9 cellular contexts compared by ENCODE assay signal in the genomic region with DNA sequence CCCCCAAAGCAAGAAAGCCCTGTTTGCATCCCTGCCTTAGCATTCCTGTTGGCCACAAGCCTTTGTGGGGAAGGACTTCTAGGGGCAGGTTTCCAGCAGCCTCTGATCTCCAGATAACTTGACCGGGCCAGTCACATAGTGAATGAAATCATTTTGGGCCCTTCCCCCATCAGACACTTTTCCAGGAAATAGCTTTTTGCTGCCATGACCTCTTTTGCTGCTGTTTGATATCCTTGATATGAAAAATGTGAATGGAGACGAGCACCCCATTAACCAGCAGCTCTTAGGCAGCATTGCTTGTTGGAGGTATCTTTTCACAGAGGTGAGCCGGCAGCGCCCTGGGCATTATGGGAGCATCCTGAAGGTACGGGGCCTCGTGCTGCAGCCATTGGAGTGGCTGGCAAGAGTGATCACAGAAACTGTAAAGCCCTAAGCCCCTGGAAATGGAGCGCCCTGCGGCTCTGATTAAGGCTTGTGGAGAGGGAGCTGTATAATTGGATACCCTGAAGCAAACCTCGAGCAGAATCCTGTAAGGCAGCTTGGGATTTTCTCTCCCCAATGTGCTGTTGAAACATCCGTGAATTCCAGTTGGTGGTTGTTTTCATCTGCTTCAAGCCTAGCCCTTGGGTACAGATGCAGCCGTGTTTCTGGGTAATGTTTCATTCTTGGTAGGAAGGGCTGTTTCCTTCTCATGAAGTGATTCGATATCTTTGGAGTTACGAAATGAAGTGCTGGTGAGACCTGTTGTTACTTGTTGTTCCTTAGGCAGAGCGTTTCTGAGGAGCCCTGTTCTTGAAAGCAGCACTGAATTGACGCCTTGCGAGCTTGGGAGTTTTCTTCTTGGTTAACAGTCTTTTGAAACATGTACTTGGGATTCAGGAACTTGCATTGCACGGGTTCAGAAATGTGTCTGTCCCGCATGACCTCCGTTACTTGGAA.
DNase-seq lines count a peak whose midpoint lies in the region; ATAC-seq, FAIRE-seq and TF ChIP-seq lines count a peak whose summit lies in the region.
"Had no signal": no experiment of that assay in that cellular context is flagged by ENCODE, and none has a peak within 500 bp of the region (broad histone marks: within the 10 kb centered on the region; RNA-seq: fewer than 3 reads in every experiment).

No MANE protein-coding gene starts in this region.

- in situ Hi-C loops in HepG2 (cut with HindIII; ENCODE audit: extremely low pct_ligation_motif_present, low pct_unique_long_range_greater_than_20kb): no loop called here
- in situ Hi-C loops in brain microvascular endothelial cell (cut with HindIII; ENCODE audit: low pct_ligation_motif_present, low sequenced_read_pairs): no loop called here

- POLR2A ChIA-PET in HepG2 (lab: Yijun Ruan, JAX): no interaction called here

- peak; percentile 33 for TF ChIP-seq POLR2A in right lobe of liver (IDR thresholded peaks at IDR 0.05)
- TF ChIP-seq POLR2A in HepG2 (IDR thresholded peaks at IDR 0.05; ENCODE audit: insufficient read depth in 1 of 2, low read depth in 2 of 2, low read length in 2 of 2): no peak

- 79% methylated on average over 14 of the region's 19 CpGs for WGBS in right lobe of liver (ENCODE audit: insufficient coverage, low coverage, low lambda C conversion rate, missing lambda C conversion rate)
- WGBS in HepG2 (ENCODE audit: low lambda C conversion rate): 51% methylated on average over 16 of the region's 19 CpGs

- DNase-seq in right lobe of liver (no peak), HepG2 (ENCODE audit: low spot score) (no peak), brain microvascular endothelial cell (peak; percentile 23), left lobe of liver (ENCODE audit: low spot score) (no peak), GM19239 (ENCODE audit: insufficient read length, low spot score) (no peak)
- no peak for DNase-seq in activated CD4-positive, alpha-beta T cell treated with anti-CD3 and anti-CD28 coated beads, Interleukin-2, amount 50 U/mL, for 1 hour
- no peak for DNase-seq in stimulated activated CD4-positive, alpha-beta T cell treated with anti-CD3 and anti-CD28 coated beads, Interleukin-12 subunit alpha, Interleukin-12 subunit beta, amount 100 ng/mL, for 4 hours
- DNase-seq: CD4-positive, alpha-beta memory T cell had no signal

- TF ChIP-seq EP300 in HepG2 (IDR thresholded peaks at IDR 0.05; ENCODE audit: low read depth in 2 of 2, low read length in 2 of 2) (no peak), HepG2 (CRISPR knock-in tag; IDR thresholded peaks at IDR 0.05; ENCODE audit: borderline replicate concordance) (no peak)

- H4K20me1 ChIP-seq in HepG2 (ENCODE audit: insufficient read depth, low read length): no peaks in the 10 kb centered on the region

- TF ChIP-seq CTCF in right lobe of liver (IDR thresholded peaks at IDR 0.05) (no peak), HepG2 (CRISPR knock-in tag; IDR thresholded peaks at IDR 0.05) (no peak), brain microvascular endothelial cell (IDR thresholded peaks at IDR 0.05; ENCODE audit: low read depth, low read length, missing control alignments) (no peak)

- no peak for TF ChIP-seq RAD21 in HepG2 (CRISPR knock-in tag; IDR thresholded peaks at IDR 0.05)

- no peak for FAIRE-seq in HepG2 (lab: Jason Lieb, UNC)
- FAIRE-seq in GM19239 (lab: Jason Lieb, UNC): no peak

- CTCF ChIA-PET in HepG2 (lab: Yijun Ruan, JAX; ENCODE audit: low intra/inter-chr PET ratio, low total read pairs): no interaction called here

- ATAC-seq in right lobe of liver (peak; percentile 44 to 78 (median 54)), HepG2 (no peak), left lobe of liver (peak; percentile 29), HG03354 (IDR thresholded peaks at IDR 0.05; ENCODE audit: poor library complexity, severe bottlenecking, unreplicated experiment) (no peak)

- H3K4me1 ChIP-seq in right lobe of liver (peaks cover 0 to 9% (median 0%) of the 10 kb centered on the region in 4 donors), HepG2 (ENCODE audit: insufficient read depth, low read length) (no peaks in the 10 kb centered on the region)

- no TSS peak for BruUV-seq in HepG2 (replicated peaks; lab: Mats Ljungman, UMichigan)

- H3K27me3 ChIP-seq in right lobe of liver (no peaks in the 10 kb centered on the region), HepG2 (ENCODE audit: control insufficient read depth in 1 of 2, insufficient read depth in 2 of 2, low read length in 2 of 2) (no peaks in the 10 kb centered on the region), brain microvascular endothelial cell (replicated peaks) (no peaks in the 10 kb centered on the region)

- intact Hi-C loops in right lobe of liver (cut with DNase I) (no loop called here), HepG2 (cut with micrococcal nuclease; ENCODE audit: unreplicated experiment) (no loop called here)

- H3K4me3 ChIP-seq in right lobe of liver: no peak overlapping the region
- no peak overlapping the region for H3K4me3 ChIP-seq in HepG2 (replicated peaks in 1 of 3; ENCODE audit: insufficient read depth in 1 of 3, low read depth in 2 of 3, low read length in 3 of 3)
- no peak overlapping the region for H3K4me3 ChIP-seq in brain microvascular endothelial cell (ENCODE audit: low read depth, low read length)

- H3K4me2 ChIP-seq in HepG2 (ENCODE audit: low read depth, low read length): no peak overlapping the region

- no peaks in the 10 kb centered on the region for H3K79me2 ChIP-seq in HepG2 (ENCODE audit: insufficient read depth, low read length)

- H3K27ac ChIP-seq in right lobe of liver (peak overlapping the region in 1 of 3 donors; percentile 38), HepG2 (ENCODE audit: extremely low read length, insufficient read depth, low read length) (no peak overlapping the region), brain microvascular endothelial cell (peak overlapping the region; percentile 15)

- H3K36me3 ChIP-seq in right lobe of liver: no peaks in the 10 kb centered on the region
- no peaks in the 10 kb centered on the region for H3K36me3 ChIP-seq in HepG2 (replicated peaks in 1 of 2; ENCODE audit: control insufficient read depth in 1 of 2, insufficient read depth in 2 of 2, low read length in 2 of 2)
- H3K36me3 ChIP-seq in brain microvascular endothelial cell (replicated peaks): no peaks in the 10 kb centered on the region

- H2AFZ ChIP-seq in HepG2 (ENCODE audit: low read length): no peak overlapping the region

- H3K9ac ChIP-seq in HepG2 (ENCODE audit: insufficient read depth, low read depth, low read length): no peak overlapping the region

- H3K9me3 ChIP-seq in right lobe of liver (no peaks in the 10 kb centered on the region), HepG2 (ENCODE audit: low read length) (no peaks in the 10 kb centered on the region)

TF ChIP-seq in HepG2, 621 proteins besides CTCF, POLR2A, EP300 and RAD21:
- TF ChIP-seq, protein P1, sequence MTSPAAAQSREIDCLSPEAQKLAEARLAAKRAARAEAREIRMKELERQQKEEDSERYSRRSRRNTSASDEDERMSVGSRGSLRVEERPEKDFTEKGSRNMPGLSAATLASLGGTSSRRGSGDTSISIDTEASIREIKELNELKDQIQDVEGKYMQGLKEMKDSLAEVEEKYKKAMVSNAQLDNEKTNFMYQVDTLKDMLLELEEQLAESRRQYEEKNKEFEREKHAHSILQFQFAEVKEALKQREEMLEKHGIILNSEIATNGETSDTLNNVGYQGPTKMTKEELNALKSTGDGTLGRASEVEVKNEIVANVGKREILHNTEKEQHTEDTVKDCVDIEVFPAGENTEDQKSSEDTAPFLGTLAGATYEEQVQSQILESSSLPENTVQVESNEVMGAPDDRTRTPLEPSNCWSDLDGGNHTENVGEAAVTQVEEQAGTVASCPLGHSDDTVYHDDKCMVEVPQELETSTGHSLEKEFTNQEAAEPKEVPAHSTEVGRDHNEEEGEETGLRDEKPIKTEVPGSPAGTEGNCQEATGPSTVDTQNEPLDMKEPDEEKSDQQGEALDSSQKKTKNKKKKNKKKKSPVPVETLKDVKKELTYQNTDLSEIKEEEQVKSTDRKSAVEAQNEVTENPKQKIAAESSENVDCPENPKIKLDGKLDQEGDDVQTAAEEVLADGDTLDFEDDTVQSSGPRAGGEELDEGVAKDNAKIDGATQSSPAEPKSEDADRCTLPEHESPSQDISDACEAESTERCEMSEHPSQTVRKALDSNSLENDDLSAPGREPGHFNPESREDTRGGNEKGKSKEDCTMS (CRISPR knock-in tag; conservative IDR thresholded peaks at IDR 0.05): no peak
- TF ChIP-seq HDAC2 (CRISPR knock-in tag; IDR thresholded peaks at IDR 0.05) (no peak), TOPORS (CRISPR knock-in tag; IDR thresholded peaks at IDR 0.05) (no peak), ZNF780A (CRISPR knock-in tag; IDR thresholded peaks at IDR 0.05) (no peak), ZNF670 (CRISPR knock-in tag; IDR thresholded peaks at IDR 0.05; ENCODE audit: borderline replicate concordance) (no peak), ZNF12 (CRISPR knock-in tag; IDR thresholded peaks at IDR 0.05) (no peak), RARA (CRISPR knock-in tag; IDR thresholded peaks at IDR 0.05) (no peak), ZNF3 (CRISPR knock-in tag; IDR thresholded peaks at IDR 0.05) (no peak)
- TF ChIP-seq, protein P2, sequence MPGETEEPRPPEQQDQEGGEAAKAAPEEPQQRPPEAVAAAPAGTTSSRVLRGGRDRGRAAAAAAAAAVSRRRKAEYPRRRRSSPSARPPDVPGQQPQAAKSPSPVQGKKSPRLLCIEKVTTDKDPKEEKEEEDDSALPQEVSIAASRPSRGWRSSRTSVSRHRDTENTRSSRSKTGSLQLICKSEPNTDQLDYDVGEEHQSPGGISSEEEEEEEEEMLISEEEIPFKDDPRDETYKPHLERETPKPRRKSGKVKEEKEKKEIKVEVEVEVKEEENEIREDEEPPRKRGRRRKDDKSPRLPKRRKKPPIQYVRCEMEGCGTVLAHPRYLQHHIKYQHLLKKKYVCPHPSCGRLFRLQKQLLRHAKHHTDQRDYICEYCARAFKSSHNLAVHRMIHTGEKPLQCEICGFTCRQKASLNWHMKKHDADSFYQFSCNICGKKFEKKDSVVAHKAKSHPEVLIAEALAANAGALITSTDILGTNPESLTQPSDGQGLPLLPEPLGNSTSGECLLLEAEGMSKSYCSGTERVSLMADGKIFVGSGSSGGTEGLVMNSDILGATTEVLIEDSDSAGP (CRISPR knock-in tag; IDR thresholded peaks at IDR 0.05; ENCODE audit: borderline replicate concordance): no peak

Comparison
In these comparisons a context has a peak if more than half of its experiments do, and no peak if none do; other contexts are left out.
1. ATAC-seq: peak in right lobe of liver (4 of 4) and left lobe of liver (single experiment); none in HepG2 (single experiment) and HG03354 (single experiment).